In the genomic region with DNA sequence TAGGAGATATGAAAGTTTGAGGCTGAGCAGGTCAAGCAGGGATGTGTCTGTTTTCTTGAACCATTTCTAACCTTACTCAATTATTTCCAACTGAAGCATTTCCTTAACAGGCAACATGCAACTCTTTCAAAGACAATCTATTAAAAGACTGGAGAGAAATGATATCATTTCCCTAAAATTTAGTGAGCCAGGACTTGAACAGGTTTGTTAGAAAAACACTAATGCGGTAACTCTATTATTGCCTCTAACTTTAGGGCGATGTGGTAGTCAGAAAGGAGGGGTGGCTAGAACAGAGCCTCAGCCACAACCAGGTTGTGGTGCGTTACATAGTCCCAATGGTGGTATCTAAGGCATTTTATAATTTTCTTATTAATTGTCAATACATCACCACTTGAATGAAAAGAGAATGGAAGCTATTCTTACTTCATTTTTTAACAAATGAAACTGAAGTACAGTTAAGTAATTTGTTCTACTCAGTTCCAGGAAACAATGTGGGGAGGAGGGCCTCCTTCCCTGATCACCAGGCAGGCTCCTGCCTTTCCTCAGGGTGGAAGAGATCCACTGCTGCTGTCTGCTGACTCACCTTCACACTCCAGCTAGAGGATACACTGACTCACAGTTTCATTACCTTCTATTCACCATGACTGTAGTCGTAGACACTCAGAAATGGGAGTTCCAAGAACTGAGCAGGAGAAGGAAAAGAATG, we compare ENCODE assay signal across 8 cellular contexts. TPM values are rescaled to one million over a fixed set of nuclear protein-coding genes. Genes with fewer than 3 reads are reported as not detected.
DNase-seq lines count a peak whose midpoint lies in the region; ATAC-seq and TF ChIP-seq lines count a peak whose summit lies in the region.

No MANE protein-coding gene starts in this region.

- peak overlapping the region; percentile 68 for H3K27ac Mint-ChIP-seq in activated T-helper 1 cell treated with anti-CD3 and anti-CD28 coated beads, Interleukin-12 subunit alpha, Interleukin-12 subunit beta, Interleukin-2, Interleukin-4 antibody, amounts not matched to agents 30 ng/mL and 10 ng/mL and 1 ng/mL, durations not matched to agents 14 hours and 24 hours and 36 hours

- H3K4me3 ChIP-seq in AG10803 (ENCODE audit: low read length) (no peak overlapping the region), HFF-Myc (replicated peaks; ENCODE audit: low read depth, low read length) (no peak overlapping the region), right cardiac atrium (ENCODE audit: low read length) (no peak overlapping the region), subcutaneous abdominal adipose tissue (ENCODE audit: low read depth in 1 of 5, low read length in 5 of 5) (no peak overlapping the region)

- H3K4me3 Mint-ChIP-seq in activated T-helper 1 cell treated with anti-CD3 and anti-CD28 coated beads, Interleukin-12 subunit alpha, Interleukin-12 subunit beta, Interleukin-2, Interleukin-4 antibody, amounts not matched to agents 30 ng/mL and 10 ng/mL and 1 ng/mL, durations not matched to agents 14 hours and 24 hours and 36 hours = peak overlapping the region; percentile 26

- intact Hi-C loops in activated T-helper 1 cell treated with anti-CD3 and anti-CD28 coated beads, Interleukin-12 subunit alpha, Interleukin-12 subunit beta, Interleukin-2, Interleukin-4 antibody, amounts not matched to agents 30 ng/mL and 10 ng/mL and 1 ng/mL, durations not matched to agents 14 hours and 24 hours and 36 hours (cut with micrococcal nuclease) = loop anchor here (2.0 to 5.0 kb wide), 2 partner anchors 49 to 103 kb away; no protein-coding TSS in a partner anchor
- intact Hi-C loops in right cardiac atrium (cut with DNase I) = no loop called here

- peaks cover 6% of the 10 kb centered on the region for H3K4me1 ChIP-seq in right cardiac atrium (ENCODE audit: control insufficient read depth, insufficient read depth, low read length)
- H3K4me1 ChIP-seq in subcutaneous abdominal adipose tissue (ENCODE audit: control insufficient read depth in 5 of 5, insufficient read depth in 5 of 5, low read length in 5 of 5) = peaks cover 0 to 53% (median 8%) of the 10 kb centered on the region in 5 donors

- peak overlapping the region in 1 of 5 donors; percentile 56 for H3K9ac ChIP-seq in subcutaneous abdominal adipose tissue (ENCODE audit: low read length in 5 of 5)

- peaks cover 2% of the 10 kb centered on the region for H3K27me3 Mint-ChIP-seq in activated T-helper 1 cell treated with anti-CD3 and anti-CD28 coated beads, Interleukin-12 subunit alpha, Interleukin-12 subunit beta, Interleukin-2, Interleukin-4 antibody, amounts not matched to agents 30 ng/mL and 10 ng/mL and 1 ng/mL, durations not matched to agents 14 hours and 24 hours and 36 hours (ENCODE audit: insufficient read depth)

- peaks cover 3% of the 10 kb centered on the region for H3K36me3 Mint-ChIP-seq in activated T-helper 1 cell treated with anti-CD3 and anti-CD28 coated beads, Interleukin-12 subunit alpha, Interleukin-12 subunit beta, Interleukin-2, Interleukin-4 antibody, amounts not matched to agents 30 ng/mL and 10 ng/mL and 1 ng/mL, durations not matched to agents 14 hours and 24 hours and 36 hours (ENCODE audit: low read depth)

- no peak overlapping the region for H3K27ac ChIP-seq in right cardiac atrium (ENCODE audit: low read length)
- H3K27ac ChIP-seq in subcutaneous abdominal adipose tissue (ENCODE audit: low read depth, low read length) = peak overlapping the region; percentile 74

- DNase-seq in AG10803 (ENCODE audit: low read depth) (peak; percentile 84), HFF-Myc (ENCODE audit: extremely low read depth, low read depth) (peak; percentile 63), right cardiac atrium (no peak), DMS114 treated with DMSO at 0.1 percent for 48 hours (lab: John Stamatoyannopoulos, UW; ENCODE audit: unreplicated experiment) (no peak)
- DNase-seq in activated T-helper 1 cell treated with anti-CD3 and anti-CD28 coated beads, Interleukin-12 subunit alpha, Interleukin-12 subunit beta, Interleukin-2, Interleukin-4 antibody, amounts not matched to agents 30 ng/mL and 10 ng/mL and 1 ng/mL, durations not matched to agents 14 hours and 24 hours and 36 hours (ENCODE audit: low spot score) = no peak

- no peaks in the 10 kb centered on the region for H3K27me3 ChIP-seq in right cardiac atrium (ENCODE audit: control insufficient read depth, insufficient read depth)
- peaks cover 0 to 3% (median 0%) of the 10 kb centered on the region in 5 donors for H3K27me3 ChIP-seq in subcutaneous abdominal adipose tissue (ENCODE audit: control insufficient read depth in 5 of 5, insufficient read depth in 4 of 5, low read length in 5 of 5)

- no peaks in the 10 kb centered on the region for H3K36me3 ChIP-seq in subcutaneous abdominal adipose tissue (ENCODE audit: control insufficient read depth in 5 of 5, insufficient read depth in 5 of 5, low read length in 5 of 5)

- no peaks in the 10 kb centered on the region for H3K9me3 Mint-ChIP-seq in activated T-helper 1 cell treated with anti-CD3 and anti-CD28 coated beads, Interleukin-12 subunit alpha, Interleukin-12 subunit beta, Interleukin-2, Interleukin-4 antibody, amounts not matched to agents 30 ng/mL and 10 ng/mL and 1 ng/mL, durations not matched to agents 14 hours and 24 hours and 36 hours

- no peak for TF ChIP-seq CTCF in AG10803 (conservative IDR thresholded peaks at IDR 0.05; ENCODE audit: low read length)
- TF ChIP-seq CTCF in HFF-Myc (IDR thresholded peaks at IDR 0.05; ENCODE audit: low read depth, low read length, missing control alignments) = no peak

- WGBS in right cardiac atrium = 65% methylated on average over 4 of the region's 4 CpGs

- peaks cover 60% of the 10 kb centered on the region for H3K4me1 Mint-ChIP-seq in activated T-helper 1 cell treated with anti-CD3 and anti-CD28 coated beads, Interleukin-12 subunit alpha, Interleukin-12 subunit beta, Interleukin-2, Interleukin-4 antibody, amounts not matched to agents 30 ng/mL and 10 ng/mL and 1 ng/mL, durations not matched to agents 14 hours and 24 hours and 36 hours (ENCODE audit: low read depth)

- ATAC-seq in right cardiac atrium (peak; percentile 66 to 93), GM21360 (IDR thresholded peaks at IDR 0.05; ENCODE audit: unreplicated experiment) (no peak), GM18498 (IDR thresholded peaks at IDR 0.05; ENCODE audit: unreplicated experiment) (no peak)

- H3K9me3 ChIP-seq in right cardiac atrium (ENCODE audit: control insufficient read depth, low read length) (no peaks in the 10 kb centered on the region), subcutaneous abdominal adipose tissue (ENCODE audit: control insufficient read depth in 5 of 5, low read length in 5 of 5) (no peaks in the 10 kb centered on the region)

RNA-seq across cellular contexts. Expression of a gene that starts 22.8 kb away (rescaled TPM):
- total RNA-seq in activated T-helper 1 cell treated with anti-CD3 and anti-CD28 coated beads, Interleukin-12 subunit alpha, Interleukin-12 subunit beta, Interleukin-2, Interleukin-4 antibody, amounts not matched to agents 30 ng/mL and 10 ng/mL and 1 ng/mL, durations not matched to agents 14 hours and 24 hours and 36 hours = 33.3 and 33.6 TPM in 2 replicates
- 10 to 100 TPM; 19.8 to 28.5 (median 24.0) TPM for total RNA-seq in right cardiac atrium
- 8.4 TPM for polyA plus RNA-seq in right cardiac atrium

Comparison
In these comparisons a context has a peak if more than half of its experiments do, and no peak if none do; other contexts are left out.
1. DNase-seq: peak in AG10803 (single experiment) and HFF-Myc (single experiment); none in activated T-helper 1 cell treated with anti-CD3 and anti-CD28 coated beads, Interleukin-12 subunit alpha, Interleukin-12 subunit beta, Interleukin-2, Interleukin-4 antibody, amounts not matched to agents 30 ng/mL and 10 ng/mL and 1 ng/mL, durations not matched to agents 14 hours and 24 hours and 36 hours (single experiment), right cardiac atrium (0 of 3) and DMS114 treated with DMSO at 0.1 percent for 48 hours (single experiment).
2. ATAC-seq: peak in right cardiac atrium (2 of 2); none in GM21360 (single experiment) and GM18498 (single experiment).